In the genomic region with DNA sequence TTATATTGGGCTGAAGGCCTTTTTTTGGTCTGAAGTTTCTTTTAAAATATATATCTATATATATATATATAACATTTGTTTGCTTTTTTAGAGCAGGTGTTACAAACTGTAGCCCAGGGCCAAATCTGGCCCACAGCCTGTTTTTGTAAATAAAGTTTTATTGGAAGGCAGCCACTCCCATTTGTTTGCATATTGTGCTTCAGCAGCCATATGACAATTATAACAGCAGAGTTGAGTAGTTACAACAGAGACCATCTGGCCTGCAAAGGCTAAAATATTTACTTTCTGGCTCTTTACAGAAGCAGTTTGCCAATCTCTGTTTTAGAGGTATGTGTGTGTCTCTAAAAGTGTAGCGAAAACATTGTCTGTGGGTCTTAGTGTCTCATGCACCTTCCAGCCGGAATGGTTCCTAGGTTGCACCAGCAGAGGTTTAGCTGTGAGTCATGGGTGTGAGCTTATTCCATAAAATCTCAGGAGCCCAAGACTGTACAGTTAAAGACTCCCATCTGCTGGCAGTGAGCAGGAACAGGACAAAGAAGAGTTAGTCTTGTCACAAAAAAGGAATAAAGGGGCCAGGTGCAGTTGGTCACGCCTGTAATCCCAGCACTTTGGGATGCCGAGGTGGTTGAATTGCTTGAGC, we compare ENCODE assay signal across 9 cellular contexts. TPM values are rescaled to one million over a fixed set of nuclear protein-coding genes. Genes with fewer than 3 reads are reported as not detected.
DNase-seq lines count a peak whose midpoint lies in the region; TF ChIP-seq lines count a peak whose summit lies in the region.
"Had no signal": no experiment of that assay in that cellular context is flagged by ENCODE, and none has a peak within 500 bp of the region (broad histone marks: within the 10 kb centered on the region; RNA-seq: fewer than 3 reads in every experiment).

No MANE protein-coding gene starts in this region.

- peak; percentile 8 for DNase-seq in DMS153 treated with DMSO at 0.1 percent for 48 hours (lab: John Stamatoyannopoulos, UW; ENCODE audit: unreplicated experiment)
- peak; percentile 91 for DNase-seq in NCI-H2029 treated with DMSO at 0.1 percent for 48 hours (lab: John Stamatoyannopoulos, UW)
- peak; percentile 18 for DNase-seq in amniotic stem cell (lab: John Stamatoyannopoulos, UW)
- DNase-seq in mesenchymal stem cell: peak; percentile 54
- no peak for DNase-seq in HUDEP-2 (lab: John Stamatoyannopoulos, UW; ENCODE audit: unreplicated experiment in 76 of 76)
- no peak for DNase-seq in GM20000 (ENCODE audit: low spot score)
- no peak for DNase-seq in NOMO-1 treated with dmso at 0.1 percent for 144 hours (lab: John Stamatoyannopoulos, UW; ENCODE audit: unreplicated experiment)
- DNase-seq in left ventricle myocardium inferior: no peak

- H4K91ac ChIP-seq in mesenchymal stem cell (ENCODE audit: low read length): no peak overlapping the region

- H3K27me3 ChIP-seq in mesenchymal stem cell (ENCODE audit: control insufficient read depth in 1 of 2, insufficient read depth in 1 of 2, low read length in 2 of 2): no peaks in the 10 kb centered on the region
- H3K27me3 ChIP-seq in left ventricle myocardium inferior (ENCODE audit: low read depth): no peaks in the 10 kb centered on the region
- H3K27me3 ChIP-seq: neural progenitor cell had no signal

- no peak overlapping the region for H2BK5ac ChIP-seq in mesenchymal stem cell (ENCODE audit: low read depth, low read length, poor library complexity, severe bottlenecking)

- H3K4me2 ChIP-seq in mesenchymal stem cell (ENCODE audit: low read length, poor library complexity, severe bottlenecking): no peak overlapping the region
- H3K4me2 ChIP-seq: neural progenitor cell had no signal

- peaks cover 22 to 95% of the 10 kb centered on the region in 2 experiments for H3K36me3 ChIP-seq in mesenchymal stem cell (ENCODE audit: control insufficient read depth in 1 of 2, insufficient read depth in 2 of 2, low read depth in 1 of 2, low read length in 2 of 2)
- H3K36me3 ChIP-seq in left ventricle myocardium inferior: peaks cover 94% of the 10 kb centered on the region
- H3K36me3 ChIP-seq: neural progenitor cell had no signal

- no peak overlapping the region for H3K4ac ChIP-seq in mesenchymal stem cell (ENCODE audit: low read depth in 1 of 2, low read length in 2 of 2)

- H2AK5ac ChIP-seq in mesenchymal stem cell (ENCODE audit: low read length, severe bottlenecking): no peak overlapping the region

- peaks cover 22% of the 10 kb centered on the region for H3K4me1 ChIP-seq in mesenchymal stem cell (ENCODE audit: control insufficient read depth, insufficient read depth, low read depth, low read length)
- peaks cover 2% of the 10 kb centered on the region for H3K4me1 ChIP-seq in left ventricle myocardium inferior
- H3K4me1 ChIP-seq: neural progenitor cell had no signal

- H3K9ac ChIP-seq in mesenchymal stem cell (ENCODE audit: low read length): no peak overlapping the region
- H3K9ac ChIP-seq: neural progenitor cell had no signal

- H2BK15ac ChIP-seq in mesenchymal stem cell (ENCODE audit: low read depth, poor library complexity, severe bottlenecking): no peak overlapping the region

- TF ChIP-seq CTCF in GM20000 (IDR thresholded peaks at IDR 0.05; ENCODE audit: extremely low read depth, missing control alignments): no peak
- no peak for TF ChIP-seq CTCF in left ventricle myocardium inferior (IDR thresholded peaks at IDR 0.05; ENCODE audit: borderline replicate concordance)

- H3K9me3 ChIP-seq in mesenchymal stem cell (ENCODE audit: control insufficient read depth, low read length): no peaks in the 10 kb centered on the region
- H3K9me3 ChIP-seq in left ventricle myocardium inferior (replicated peaks): no peaks in the 10 kb centered on the region

- intact Hi-C loops in left ventricle myocardium inferior (cut with micrococcal nuclease): no loop called here

- no peak overlapping the region for H3K18ac ChIP-seq in mesenchymal stem cell (ENCODE audit: low read depth in 1 of 2, low read length in 2 of 2)

- H3K4me3 ChIP-seq in mesenchymal stem cell (ENCODE audit: insufficient read depth in 1 of 2, low read depth in 1 of 2, low read length in 2 of 2) (no peak overlapping the region), left ventricle myocardium inferior (no peak overlapping the region)
- H3K4me3 ChIP-seq: neural progenitor cell had no signal

- H2AFZ ChIP-seq in mesenchymal stem cell (ENCODE audit: low read depth, low read length): no peak overlapping the region
- H2AFZ ChIP-seq: neural progenitor cell had no signal

- 85% methylated on average over 2 of the region's 4 CpGs for WGBS in mesenchymal stem cell

- no peak overlapping the region for H2BK120ac ChIP-seq in mesenchymal stem cell (ENCODE audit: low read depth, low read length)

- H4K8ac ChIP-seq in mesenchymal stem cell (ENCODE audit: low read length): no peak overlapping the region

- H3K79me1 ChIP-seq in mesenchymal stem cell (replicated peaks; ENCODE audit: low read length, poor library complexity, severe bottlenecking): peaks cover 20% of the 10 kb centered on the region

- no peak overlapping the region for H2BK12ac ChIP-seq in mesenchymal stem cell (ENCODE audit: low read length in 2 of 2)

- H3K27ac ChIP-seq in mesenchymal stem cell (ENCODE audit: low read length, poor library complexity, severe bottlenecking): peak overlapping the region; percentile 53
- no peak overlapping the region for H3K27ac ChIP-seq in left ventricle myocardium inferior (replicated peaks)
- H3K27ac ChIP-seq: neural progenitor cell had no signal

- H3K23ac ChIP-seq in mesenchymal stem cell (ENCODE audit: low read length in 2 of 2): no peak overlapping the region

- no peak overlapping the region for H3K14ac ChIP-seq in mesenchymal stem cell (ENCODE audit: low read length in 2 of 2)

RNA-seq across cellular contexts. Expression of a gene that starts 23.8 kb away (rescaled TPM):
- polyA plus RNA-seq in mesenchymal stem cell (2013, experiment 1 of 2): 29.2 TPM
- 28.6 TPM for polyA plus RNA-seq in mesenchymal stem cell (2013, experiment 2 of 2)
- total RNA-seq in left ventricle myocardium inferior: 41.1 TPM

Comparison
In these comparisons a context has a peak if more than half of its experiments do, and no peak if none do; other contexts are left out.
1. DNase-seq: peak in DMS153 treated with DMSO at 0.1 percent for 48 hours (single experiment), NCI-H2029 treated with DMSO at 0.1 percent for 48 hours (single experiment), amniotic stem cell (single experiment) and mesenchymal stem cell (single experiment); none in HUDEP-2 (0 of 76), GM20000 (single experiment), NOMO-1 treated with dmso at 0.1 percent for 144 hours (single experiment) and left ventricle myocardium inferior (single experiment).